In the genomic region with DNA sequence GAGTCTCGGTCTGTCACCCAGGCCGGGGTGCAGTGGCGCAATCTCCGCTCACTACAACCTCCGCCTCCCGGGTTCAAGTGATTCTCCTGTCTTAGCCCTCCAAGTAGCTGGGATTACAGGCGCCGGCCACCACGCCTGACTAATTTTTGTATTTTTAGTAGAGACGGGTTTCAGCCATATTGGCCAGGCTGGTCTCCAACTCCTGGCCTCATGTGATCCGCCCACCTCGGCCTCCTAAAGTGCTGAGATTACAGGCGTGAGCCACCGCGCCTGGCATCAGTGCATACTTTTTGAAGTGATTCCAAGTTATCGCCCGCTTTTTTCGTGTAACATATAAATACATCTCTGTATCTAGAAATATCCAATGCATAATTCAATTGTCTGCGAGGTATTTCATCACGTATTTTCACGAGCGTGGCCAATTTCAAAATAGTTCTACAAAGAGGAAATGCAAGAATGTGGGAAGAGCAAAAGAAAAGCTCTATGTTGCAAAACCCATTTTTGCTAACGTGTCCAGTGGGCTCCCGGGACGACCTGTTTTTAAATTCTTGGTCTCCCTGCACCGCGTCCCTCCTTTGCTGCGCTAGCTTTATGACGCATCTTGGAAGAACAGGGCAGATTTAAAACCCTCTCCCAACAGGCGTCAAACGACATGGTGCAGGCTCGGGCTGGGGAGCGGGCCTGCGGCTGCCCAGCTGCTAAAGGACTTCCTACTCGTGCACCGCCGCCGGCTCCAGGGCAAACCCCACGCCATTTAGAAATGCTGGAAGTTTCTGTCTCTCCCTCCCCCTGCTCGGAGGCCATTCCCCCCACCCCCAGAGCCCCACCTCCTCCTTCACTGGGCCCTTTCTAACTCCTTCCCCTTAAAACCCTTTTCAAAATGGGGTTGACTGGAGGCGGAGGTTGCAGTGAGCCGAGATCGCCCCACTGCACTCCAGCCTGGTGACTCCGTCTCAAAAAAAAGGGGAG, we compare ENCODE assay signal across 8 cellular contexts. TPM values are rescaled to one million over a fixed set of nuclear protein-coding genes. Genes with fewer than 3 reads are reported as not detected.
A peak's percentile ranks its signal among the peaks of the same experiment; 100 is the strongest.
DNase-seq lines count a peak whose midpoint lies in the region; ATAC-seq and TF ChIP-seq lines count a peak whose summit lies in the region.

No MANE protein-coding gene starts in this region.

- no peaks in the 10 kb centered on the region for H3K9me3 ChIP-seq in psoas muscle

- WGBS in psoas muscle, 3 donors, result 47 to 58% (median 47%) methylated on average over 43 to 44 of the region's 44 CpGs

- intact Hi-C loops in psoas muscle (cut with DNase I), result no loop called here

- H3K27me3 Mint-ChIP-seq in brain, result peaks cover 8% of the 10 kb centered on the region

- no peak for TF ChIP-seq CTCF in NB4 (IDR thresholded peaks at IDR 0.05; ENCODE audit: low read depth, low read length)
- TF ChIP-seq CTCF in brain (conservative IDR thresholded peaks at IDR 0.05), result no peak
- no peak for TF ChIP-seq CTCF in psoas muscle (IDR thresholded peaks at IDR 0.05)

- H3K4me1 ChIP-seq in psoas muscle, result peaks cover 11% of the 10 kb centered on the region

- peak overlapping the region; percentile 79 to 84 (median 82) for H3K4me3 Mint-ChIP-seq in brain

- H3K36me3 ChIP-seq in psoas muscle (ENCODE audit: insufficient read depth in 1 of 2, low read depth in 1 of 2), result peaks cover 0 to 5% of the 10 kb centered on the region in 2 donors

- H3K27ac ChIP-seq in psoas muscle, result peak overlapping the region; percentile 84

- ATAC-seq in psoas muscle (peak; percentile 30 to 64 (median 54)), GM21528 (IDR thresholded peaks at IDR 0.05; ENCODE audit: low FRiP score, unreplicated experiment) (no peak), HG03095 (IDR thresholded peaks at IDR 0.05; ENCODE audit: unreplicated experiment) (no peak)

- peaks cover 34% of the 10 kb centered on the region for H3K4me1 Mint-ChIP-seq in brain

- H3K27ac Mint-ChIP-seq in brain, result peak overlapping the region; percentile 50 to 90 (median 81)

- H3K4me3 ChIP-seq in NB4 (ENCODE audit: low read depth, low read length), result peak overlapping the region; percentile 40
- peak overlapping the region; percentile 77 for H3K4me3 ChIP-seq in psoas muscle

- H3K36me3 Mint-ChIP-seq in brain, result peaks cover 8% of the 10 kb centered on the region

- no peaks in the 10 kb centered on the region for H3K27me3 ChIP-seq in psoas muscle (ENCODE audit: insufficient read depth in 3 of 3, low read length in 2 of 3)

- peak; percentile 17 for DNase-seq in NCI-H1436 (lab: John Stamatoyannopoulos, UW)
- no peak for DNase-seq in NCI-H1436 treated with DMSO at 0.1 percent for 48 hours (lab: John Stamatoyannopoulos, UW)
- DNase-seq in NB4 (ENCODE audit: low read depth), result peak; percentile 90
- DNase-seq in iPS DF 19.7 (ENCODE audit: low read depth, low spot score), result peak; percentile 23
- DNase-seq in psoas muscle, result peak; percentile 73 to 82

- no peak for TF ChIP-seq POLR2A in NB4 (IDR thresholded peaks at IDR 0.05; ENCODE audit: extremely low read depth, insufficient read length)

- H3K9me3 Mint-ChIP-seq in brain, result peaks cover 0 to 7% (median 0%) of the 10 kb centered on the region in 5 experiments

RNA-seq across cellular contexts. Expression of a gene that starts 0.9 kb away (rescaled TPM):
- polyA plus RNA-seq in brain (ENCODE audit: insufficient read depth, low read depth, low replicate concordance) (40.4 TPM), psoas muscle (10 to 100 TPM; 11.7 to 24.7 (median 22.2) TPM)
- total RNA-seq in psoas muscle, result 10 to 100 TPM; 16.0 to 42.9 (median 31.3) TPM

Comparison
In these comparisons a context has a peak if more than half of its experiments do, and no peak if none do; other contexts are left out.
1. ATAC-seq: peak in psoas muscle (4 of 4); none in GM21528 (single experiment) and HG03095 (single experiment).